Comparison of ENCODE assay signal across 8 cellular contexts in the genomic region with DNA sequence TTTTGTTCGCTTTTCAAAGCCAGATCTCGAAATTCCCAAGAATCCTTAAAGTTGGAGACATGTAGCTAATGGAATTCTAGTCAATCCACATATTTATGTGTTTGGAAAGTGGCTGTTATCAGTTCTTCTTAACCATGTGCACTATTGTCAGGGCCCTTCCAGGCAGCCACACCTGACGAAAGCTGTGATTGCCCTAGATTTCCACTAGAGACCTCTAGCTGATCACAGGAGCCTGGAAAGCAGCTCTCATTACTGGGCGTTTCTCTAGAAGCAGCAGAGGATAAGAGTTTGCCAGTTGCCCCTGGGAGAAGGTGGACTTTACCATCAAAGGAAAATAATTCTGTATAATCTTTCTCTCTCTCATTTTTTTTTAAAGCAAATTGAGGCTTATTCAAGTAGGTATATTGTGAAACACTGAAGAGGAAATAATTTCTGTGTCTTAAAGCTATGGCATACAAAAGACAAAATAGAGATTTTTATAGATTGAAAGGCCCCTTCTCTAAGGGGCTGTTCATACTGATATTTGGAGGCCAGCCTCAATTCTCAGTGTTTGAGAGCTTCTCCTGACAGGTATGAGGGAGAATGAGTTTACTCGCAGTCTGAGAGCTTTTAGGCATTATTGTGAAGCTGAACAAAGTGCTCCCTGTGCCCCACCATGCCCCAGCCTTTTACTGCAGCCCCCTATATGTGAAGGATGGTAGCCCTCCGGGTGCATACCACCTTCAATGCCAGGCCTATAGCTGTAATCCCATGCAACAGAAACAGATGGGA.
DNase-seq lines count a peak whose midpoint lies in the region; ATAC-seq, FAIRE-seq and TF ChIP-seq lines count a peak whose summit lies in the region.

No MANE protein-coding gene starts in this region.

- H3K27ac Mint-ChIP-seq in glutamatergic neuron (ENCODE audit: unreplicated experiment): no peak overlapping the region

- H3K9me3 Mint-ChIP-seq in glutamatergic neuron (ENCODE audit: unreplicated experiment): no peaks in the 10 kb centered on the region

- no peak for FAIRE-seq in D721Med (lab: Jason Lieb, UNC)

- no peaks in the 10 kb centered on the region for H3K27me3 Mint-ChIP-seq in glutamatergic neuron (ENCODE audit: unreplicated experiment)

- no peaks in the 10 kb centered on the region for H3K36me3 Mint-ChIP-seq in glutamatergic neuron (ENCODE audit: unreplicated experiment)

- TF ChIP-seq CTCF in D721Med (IDR thresholded peaks at IDR 0.05; ENCODE audit: insufficient read depth, missing control alignments) (peak; percentile 79), glutamatergic neuron (IDR thresholded peaks at IDR 0.05; ENCODE audit: partially characterized antibody, unreplicated experiment) (no peak)

- H3K4me1 Mint-ChIP-seq in glutamatergic neuron (ENCODE audit: low read depth, unreplicated experiment): no peaks in the 10 kb centered on the region

- H3K4me3 Mint-ChIP-seq in glutamatergic neuron (ENCODE audit: unreplicated experiment): no peak overlapping the region

- DNase-seq in D721Med (ENCODE audit: insufficient read length, low spot score): peak; percentile 25
- DNase-seq in HuH-7.5 (ENCODE audit: low spot score): peak; percentile 34
- DNase-seq in SW480 (ENCODE audit: low spot score): peak; percentile 63
- DNase-seq in glutamatergic neuron: peak; percentile 24
- DNase-seq in pulmonary artery endothelial cell (ENCODE audit: low read depth, low spot score): peak; percentile 41
- DNase-seq in activated naive CD4-positive, alpha-beta T cell treated with anti-CD3 and anti-CD28 coated beads, Interleukin-2, amount 50 U/mL, for 16 hours: no peak

- ATAC-seq in HG03196 (IDR thresholded peaks at IDR 0.05; ENCODE audit: unreplicated experiment): no peak
- no peak for ATAC-seq in HG02642 (IDR thresholded peaks at IDR 0.05; ENCODE audit: poor library complexity, unreplicated experiment)
